Comparison of ENCODE assay signal across 8 cellular contexts in the genomic region with DNA sequence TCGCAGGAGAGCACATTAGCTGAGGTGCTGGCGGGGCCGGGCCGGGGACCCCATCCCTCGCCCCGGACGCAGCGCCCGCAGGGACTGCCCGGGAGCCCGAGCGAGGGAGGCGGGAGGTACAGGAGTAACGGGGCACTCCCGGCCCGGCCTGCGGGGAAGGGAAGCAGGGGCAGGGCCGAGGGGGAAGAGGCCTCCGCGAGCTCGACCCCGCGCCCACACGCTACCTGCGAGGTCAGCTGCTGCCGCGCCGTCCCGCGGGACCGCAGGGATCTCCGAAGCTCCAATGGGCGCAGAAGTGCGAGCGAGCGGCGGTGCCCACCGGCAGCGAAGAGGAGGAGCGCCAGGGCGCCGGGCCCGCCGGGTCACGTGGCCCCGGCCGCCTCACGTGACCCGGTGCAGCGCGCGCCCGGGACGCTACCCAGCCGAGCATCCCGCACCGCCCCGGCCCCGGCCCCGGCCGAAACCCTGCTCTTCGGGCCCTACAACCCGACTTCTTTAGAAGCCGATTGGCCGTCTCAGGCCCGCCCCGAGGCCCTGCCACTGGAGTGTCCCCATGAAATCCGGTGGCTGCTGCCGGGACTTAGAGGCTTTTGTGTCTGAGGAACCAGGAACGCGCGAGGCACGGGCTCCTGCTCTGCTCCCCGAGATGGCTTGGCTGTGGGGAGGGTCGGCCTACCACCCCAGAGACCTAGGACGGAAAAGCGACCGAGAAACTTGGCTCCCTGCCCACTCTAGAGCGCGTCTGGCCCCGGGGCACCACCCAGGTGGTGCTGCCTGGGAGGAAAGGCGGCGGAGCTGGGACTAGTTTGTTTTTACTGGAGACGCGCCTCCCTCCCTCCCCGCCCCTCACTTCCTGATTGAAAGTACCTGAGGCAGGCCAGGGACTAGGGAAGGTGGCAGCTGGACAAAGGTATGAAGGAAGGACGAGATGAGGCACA. TPM values are rescaled to one million over a fixed set of nuclear protein-coding genes. Genes with fewer than 3 reads are reported as not detected.
DNase-seq lines count a peak whose midpoint lies in the region; ATAC-seq and TF ChIP-seq lines count a peak whose summit lies in the region.

Gene RCBTB1 (minus strand): TSS at position 339 of the 938 bp plus-strand sequence. CDS start 18,279 bp downstream, outside the sequence.

- peak; percentile 98 for ATAC-seq in HG03432 (IDR thresholded peaks at IDR 0.05; ENCODE audit: unreplicated experiment)

- in situ Hi-C loops in endometrial microvascular endothelial cells (cut with HindIII; ENCODE audit: inconsistent ontology term, low pct_unique_long_range_greater_than_20kb, low sequenced_read_pairs) = no loop called here

- DNase-seq in GM19238 (ENCODE audit: insufficient read length, low spot score) (peak; percentile 96), NCI-H82 treated with DMSO at 0.1 percent for 48 hours (lab: John Stamatoyannopoulos, UW; ENCODE audit: unreplicated experiment) (peak; percentile 31), mesenteric fat pad (ENCODE audit: low spot score) (peak; percentile 90)
- peak; percentile 18 for DNase-seq in activated CD8-positive, alpha-beta memory T cell treated with anti-CD3 and anti-CD28 coated beads, Interleukin-2, amount 50 U/mL, for 24 hours (ENCODE audit: extremely low read depth)
- peak; percentile 27 for DNase-seq in stimulated activated CD8-positive, alpha-beta memory T cell treated with anti-CD3 and anti-CD28 coated beads, Interleukin-15, amount 100 ng/mL, for 1 hour (ENCODE audit: low read depth)

- H3K27ac ChIP-seq in C4-2B = peak within 1 kb of the TSS; percentile 77

- TF ChIP-seq CTCF in C4-2B (conservative IDR thresholded peaks at IDR 0.05) = no peak

RNA-seq across cellular contexts. Expression of gene RCBTB1, which starts in this region (rescaled TPM):
- 19.1 TPM for total RNA-seq in endometrial microvascular endothelial cells (ENCODE audit: inconsistent ontology term)
- total RNA-seq in mesenteric fat pad = 15.6 TPM

Comparison
In these comparisons a context has a peak if more than half of its experiments do, and no peak if none do; other contexts are left out.
1. Peak in every context shown above with its lines: DNase-seq, ATAC-seq and H3K27ac ChIP-seq.
2. DNase-seq: peak in every context shown above with its lines; median percentile 96 in GM19238; 90 in mesenteric fat pad; 31 in NCI-H82 treated with DMSO at 0.1 percent for 48 hours; 27 in stimulated activated CD8-positive, alpha-beta memory T cell treated with anti-CD3 and anti-CD28 coated beads, Interleukin-15, amount 100 ng/mL, for 1 hour; 18 in activated CD8-positive, alpha-beta memory T cell treated with anti-CD3 and anti-CD28 coated beads, Interleukin-2, amount 50 U/mL, for 24 hours.